ENCODE assay signal across 28 cellular contexts in the genomic region with DNA sequence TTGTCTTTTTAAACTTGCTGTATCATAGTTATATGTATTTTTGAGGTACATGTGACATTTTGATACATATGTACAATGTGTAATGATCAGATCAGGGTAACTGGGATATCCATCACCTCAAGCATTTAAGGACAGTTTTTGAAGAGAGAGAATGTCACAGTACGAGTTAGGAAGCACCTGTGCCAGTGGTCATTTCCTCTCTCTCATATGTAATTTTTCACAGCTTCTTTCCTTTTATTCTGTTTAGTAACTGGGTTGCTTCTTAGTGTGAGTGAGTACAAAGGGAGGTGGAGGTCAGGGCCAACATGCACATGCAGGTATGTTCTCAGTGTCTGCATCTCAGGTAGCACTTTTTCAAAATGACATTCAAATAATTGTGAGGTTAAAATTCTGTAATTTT. TPM values are rescaled to one million over a fixed set of nuclear protein-coding genes. Genes with fewer than 3 reads are reported as not detected.
A peak's percentile ranks its signal among the peaks of the same experiment; 100 is the strongest.
DNase-seq lines count a peak whose midpoint lies in the region; ATAC-seq and TF ChIP-seq lines count a peak whose summit lies in the region.
"Had no signal": no experiment of that assay in that cellular context is flagged by ENCODE, and none has a peak within 500 bp of the region (broad histone marks: within the 10 kb centered on the region; RNA-seq: fewer than 3 reads in every experiment).

No MANE protein-coding gene starts in this region.

- no peak overlapping the region for H3K4me3 ChIP-seq in CD8-positive, alpha-beta memory T cell (ENCODE audit: low read length)
- H3K4me3 ChIP-seq: dorsolateral prefrontal cortex, esophagus muscularis mucosa, sigmoid colon, tibial artery, vagina had no signal

- CTCF ChIA-PET in CD8-positive, alpha-beta memory T cell (lab: Charles Lee) = no interaction called here

- no peak for TF ChIP-seq CTCF in osteocyte (IDR thresholded peaks at IDR 0.05)

- POLR2A ChIA-PET in CD8-positive, alpha-beta memory T cell (lab: Charles Lee) = no interaction called here

- H3K27ac ChIP-seq in CD8-positive, alpha-beta memory T cell (ENCODE audit: low read depth, low read length) = no peak overlapping the region
- H3K27ac ChIP-seq: esophagus muscularis mucosa, KMS-11, sigmoid colon, tibial artery, vagina had no signal

- H3K27me3 Mint-ChIP-seq in CD8-positive, alpha-beta memory T cell = no peaks in the 10 kb centered on the region
- H3K27me3 Mint-ChIP-seq in IgD-negative memory B cell = no peaks in the 10 kb centered on the region
- no peaks in the 10 kb centered on the region for H3K27me3 Mint-ChIP-seq in activated T-helper 2 cell treated with anti-CD3 and anti-CD28 coated beads, Interferon-gamma antibody, Interleukin-2, Interleukin-4, amounts not matched to agents 10 μg/mL and 5 μg/mL and 100 μg/mL, durations not matched to agents 14 hours and 24 hours and 36 hours (ENCODE audit: low read depth)
- peaks cover 9% of the 10 kb centered on the region for H3K27me3 Mint-ChIP-seq in osteocyte (ENCODE audit: unreplicated experiment)
- H3K27me3 Mint-ChIP-seq: brain; naive thymus-derived CD4-positive, alpha-beta T cell had no signal

- H3K4me1 ChIP-seq in CD8-positive, alpha-beta memory T cell (ENCODE audit: insufficient read depth, low read length) = no peaks in the 10 kb centered on the region
- H3K4me1 ChIP-seq: Caco-2, esophagus muscularis mucosa, sigmoid colon, tibial artery, vagina had no signal

- DNase-seq in CD8-positive, alpha-beta memory T cell = no peak
- no peak for DNase-seq in activated T-helper 2 cell treated with anti-CD3 and anti-CD28 coated beads, Interferon-gamma antibody, Interleukin-2, Interleukin-4, amounts not matched to agents 10 μg/mL and 5 μg/mL and 100 μg/mL, durations not matched to agents 14 hours and 24 hours and 36 hours (ENCODE audit: low spot score)
- peak; percentile 2 for DNase-seq in osteocyte (ENCODE audit: extremely low spot score, unreplicated experiment)
- no peak for DNase-seq in COR-L47 (lab: John Stamatoyannopoulos, UW)
- DNase-seq in NCI-H2196 treated with DMSO at 0.1 percent for 48 hours (lab: John Stamatoyannopoulos, UW; ENCODE audit: unreplicated experiment) = no peak
- DNase-seq: activated CD4-positive, alpha-beta T cell treated with anti-CD3 and anti-CD28 coated beads, Interleukin-2, amount 50 U/mL, for 4 hours; activated naive CD4-positive, alpha-beta T cell treated with anti-CD3 and anti-CD28 coated beads for 36 hours; amniotic stem cell; Caco-2; dorsolateral prefrontal cortex; foreskin fibroblast; GOT3; midbrain; NCI-H1436; NCI-H345; NCI-H774; sigmoid colon; stimulated activated CD4-positive, alpha-beta T cell treated with anti-CD3 and anti-CD28 coated beads, Interleukin-4, amount 100 ng/mL, for 1 hour; SW 1271; tibial artery had no signal

- no peaks in the 10 kb centered on the region for H3K36me3 ChIP-seq in CD8-positive, alpha-beta memory T cell (ENCODE audit: insufficient read depth, low read length)
- H3K36me3 ChIP-seq: esophagus muscularis mucosa, sigmoid colon, tibial artery, vagina had no signal

- H3K27ac Mint-ChIP-seq in CD8-positive, alpha-beta memory T cell = peak overlapping the region in 5 of 8 donors; percentile 12 to 73 (median 33)
- H3K27ac Mint-ChIP-seq in IgD-negative memory B cell = peak overlapping the region; percentile 90 to 96 (median 96)
- peak overlapping the region; percentile 13 for H3K27ac Mint-ChIP-seq in activated T-helper 2 cell treated with anti-CD3 and anti-CD28 coated beads, Interferon-gamma antibody, Interleukin-2, Interleukin-4, amounts not matched to agents 10 μg/mL and 5 μg/mL and 100 μg/mL, durations not matched to agents 14 hours and 24 hours and 36 hours
- H3K27ac Mint-ChIP-seq in osteocyte (ENCODE audit: unreplicated experiment) = no peak overlapping the region

- intact Hi-C loops in activated T-helper 2 cell treated with anti-CD3 and anti-CD28 coated beads, Interferon-gamma antibody, Interleukin-2, Interleukin-4, amounts not matched to agents 10 μg/mL and 5 μg/mL and 100 μg/mL, durations not matched to agents 14 hours and 24 hours and 36 hours (cut with micrococcal nuclease) = no loop called here

- H3K36me3 Mint-ChIP-seq in CD8-positive, alpha-beta memory T cell = peaks cover 4 to 14% (median 9%) of the 10 kb centered on the region in 3 donors
- H3K36me3 Mint-ChIP-seq in IgD-negative memory B cell (peaks cover 2% of the 10 kb centered on the region), osteocyte (ENCODE audit: unreplicated experiment) (no peaks in the 10 kb centered on the region)
- peaks cover 71% of the 10 kb centered on the region for H3K36me3 Mint-ChIP-seq in activated T-helper 2 cell treated with anti-CD3 and anti-CD28 coated beads, Interferon-gamma antibody, Interleukin-2, Interleukin-4, amounts not matched to agents 10 μg/mL and 5 μg/mL and 100 μg/mL, durations not matched to agents 14 hours and 24 hours and 36 hours (ENCODE audit: low read depth)

- peaks cover 39 to 52% (median 49%) of the 10 kb centered on the region in 3 donors for H3K4me1 Mint-ChIP-seq in CD8-positive, alpha-beta memory T cell
- peaks cover 62 to 77% (median 75%) of the 10 kb centered on the region in 3 donors for H3K4me1 Mint-ChIP-seq in IgD-negative memory B cell
- peaks cover 37% of the 10 kb centered on the region for H3K4me1 Mint-ChIP-seq in activated T-helper 2 cell treated with anti-CD3 and anti-CD28 coated beads, Interferon-gamma antibody, Interleukin-2, Interleukin-4, amounts not matched to agents 10 μg/mL and 5 μg/mL and 100 μg/mL, durations not matched to agents 14 hours and 24 hours and 36 hours (ENCODE audit: low read depth)
- H3K4me1 Mint-ChIP-seq in osteocyte (ENCODE audit: unreplicated experiment) = no peaks in the 10 kb centered on the region
- H3K4me1 Mint-ChIP-seq: brain had no signal

- no peaks in the 10 kb centered on the region for H3K9me3 Mint-ChIP-seq in CD8-positive, alpha-beta memory T cell
- H3K9me3 Mint-ChIP-seq in IgD-negative memory B cell = peaks cover 0 to 5% (median 0%) of the 10 kb centered on the region in 3 donors
- peaks cover 3% of the 10 kb centered on the region for H3K9me3 Mint-ChIP-seq in activated T-helper 2 cell treated with anti-CD3 and anti-CD28 coated beads, Interferon-gamma antibody, Interleukin-2, Interleukin-4, amounts not matched to agents 10 μg/mL and 5 μg/mL and 100 μg/mL, durations not matched to agents 14 hours and 24 hours and 36 hours
- H3K9me3 Mint-ChIP-seq in osteocyte (ENCODE audit: unreplicated experiment) = no peaks in the 10 kb centered on the region
- H3K9me3 Mint-ChIP-seq: activated naive CD4-positive, alpha-beta T cell treated with anti-CD3 and anti-CD28 coated beads for 36 hours had no signal

- no peak for ATAC-seq in GM21515 (IDR thresholded peaks at IDR 0.05; ENCODE audit: unreplicated experiment)
- ATAC-seq: naive thymus-derived CD4-positive, alpha-beta T cell had no signal

- no peaks in the 10 kb centered on the region for H3K9me3 ChIP-seq in CD8-positive, alpha-beta memory T cell (ENCODE audit: low read length)
- H3K9me3 ChIP-seq: Caco-2, tibial artery, vagina had no signal

- no peaks in the 10 kb centered on the region for H3K27me3 ChIP-seq in CD8-positive, alpha-beta memory T cell (ENCODE audit: insufficient read depth, low read length, poor library complexity, severe bottlenecking)
- H3K27me3 ChIP-seq: dorsolateral prefrontal cortex, esophagus muscularis mucosa, sigmoid colon, tibial artery, vagina had no signal

- no peak overlapping the region for H3K4me3 Mint-ChIP-seq in CD8-positive, alpha-beta memory T cell
- H3K4me3 Mint-ChIP-seq in IgD-negative memory B cell (peak overlapping the region; percentile 54 to 88 (median 74)), osteocyte (ENCODE audit: unreplicated experiment) (no peak overlapping the region)
- H3K4me3 Mint-ChIP-seq in activated T-helper 2 cell treated with anti-CD3 and anti-CD28 coated beads, Interferon-gamma antibody, Interleukin-2, Interleukin-4, amounts not matched to agents 10 μg/mL and 5 μg/mL and 100 μg/mL, durations not matched to agents 14 hours and 24 hours and 36 hours (ENCODE audit: low read depth) = no peak overlapping the region
- H3K4me3 Mint-ChIP-seq: activated naive CD4-positive, alpha-beta T cell treated with anti-CD3 and anti-CD28 coated beads for 36 hours; brain; naive thymus-derived CD4-positive, alpha-beta T cell had no signal

RNA-seq across cellular contexts. Expression of a gene that starts 42.5 kb away (rescaled TPM):
- total RNA-seq in CD8-positive, alpha-beta memory T cell = 10 to 100 TPM; 40.5 to 45.0 TPM
- 30.9 TPM for polyA plus RNA-seq in CD8-positive, alpha-beta memory T cell
- polyA plus RNA-seq in IgD-negative memory B cell = 112 TPM
- 54.9 and 59.3 TPM in 2 replicates for total RNA-seq in activated T-helper 2 cell treated with anti-CD3 and anti-CD28 coated beads, Interferon-gamma antibody, Interleukin-2, Interleukin-4, amounts not matched to agents 10 μg/mL and 5 μg/mL and 100 μg/mL, durations not matched to agents 14 hours and 24 hours and 36 hours
- not detected in 2 replicates for total RNA-seq in osteocyte
- polyA plus RNA-seq: BJ had no signal

Comparison
In these comparisons a context has a peak if more than half of its experiments do, and no peak if none do; other contexts are left out.
1. H3K4me3 Mint-ChIP-seq: peak in IgD-negative memory B cell (4 of 4); none in CD8-positive, alpha-beta memory T cell (0 of 7), activated T-helper 2 cell treated with anti-CD3 and anti-CD28 coated beads, Interferon-gamma antibody, Interleukin-2, Interleukin-4, amounts not matched to agents 10 μg/mL and 5 μg/mL and 100 μg/mL, durations not matched to agents 14 hours and 24 hours and 36 hours (single experiment) and osteocyte (single experiment).
2. RNA of a gene that starts 42.5 kb away (total RNA-seq): 54.9 to 59.3 TPM in activated T-helper 2 cell treated with anti-CD3 and anti-CD28 coated beads, Interferon-gamma antibody, Interleukin-2, Interleukin-4, amounts not matched to agents 10 μg/mL and 5 μg/mL and 100 μg/mL, durations not matched to agents 14 hours and 24 hours and 36 hours and 40.5 to 45.0 TPM in CD8-positive, alpha-beta memory T cell; not detected in osteocyte; every median in the first group is over 10 times any median in the second.